In the genomic region with DNA sequence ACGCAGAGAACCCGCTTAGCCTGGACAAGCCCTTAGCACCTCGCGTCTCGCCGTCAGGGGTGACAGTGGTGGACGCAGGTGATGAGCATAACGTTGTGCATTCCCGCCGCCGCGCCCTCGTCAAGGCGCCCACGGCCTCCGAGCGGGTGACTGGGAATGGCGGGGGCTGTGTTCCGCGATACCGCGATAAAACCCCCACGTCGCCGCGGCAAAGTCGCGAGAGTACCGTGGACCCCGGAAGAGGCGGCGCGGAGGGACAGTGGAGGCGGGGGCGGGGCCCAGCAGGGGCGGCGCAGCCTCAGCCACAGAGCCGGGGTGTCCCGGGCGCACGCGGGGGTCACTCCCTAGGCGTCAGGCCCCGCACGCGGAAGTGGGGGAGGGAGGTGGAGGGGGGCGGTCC, we compare ENCODE assay signal across 1 cellular context.
TF ChIP-seq lines count a peak whose summit lies in the region.

No MANE protein-coding gene starts in this region.

TF ChIP-seq in K562, 482 proteins besides CTCF, POLR2A, EP300 and RAD21 (continued from another document and continues in another):
- peak; percentile 46 for TF ChIP-seq PHF20 (IDR thresholded peaks at IDR 0.05; ENCODE audit: partially characterized antibody)
- TF ChIP-seq ERF (CRISPR knock-in tag; IDR thresholded peaks at IDR 0.05): no peak
- no peak for TF ChIP-seq ILF3 (IDR thresholded peaks at IDR 0.05; ENCODE audit: borderline replicate concordance)
- no peak for TF ChIP-seq SFPQ (IDR thresholded peaks at IDR 0.05; ENCODE audit: low read depth, low read length)
- TF ChIP-seq U2AF2 (optimal IDR thresholded peaks at IDR 0.05; ENCODE audit: low read depth, low read length): no peak
- peak; percentile 86 for TF ChIP-seq ELF2 (CRISPR knock-in tag; IDR thresholded peaks at IDR 0.05)
- peak; percentile 25; the same call in 1 of the 2 replicates for TF ChIP-seq MBD2 (IDR thresholded peaks at IDR 0.05; ENCODE audit: borderline replicate concordance, low read depth)
- no peak for TF ChIP-seq RBM25 (IDR thresholded peaks at IDR 0.05; ENCODE audit: low read depth, low read length, severe bottlenecking)
- TF ChIP-seq NR2C1 (IDR thresholded peaks at IDR 0.05): no peak
- no peak for TF ChIP-seq NR2C1 (tag; IDR thresholded peaks at IDR 0.05)
- no peak for TF ChIP-seq ZNF780A (CRISPR knock-in tag; IDR thresholded peaks at IDR 0.05)
- TF ChIP-seq HOXB6 (CRISPR knock-in tag; IDR thresholded peaks at IDR 0.05; ENCODE audit: borderline replicate concordance): no peak
- TF ChIP-seq ZNF436 (CRISPR knock-in tag; IDR thresholded peaks at IDR 0.05): no peak
- TF ChIP-seq POLR2G (IDR thresholded peaks at IDR 0.05; ENCODE audit: low read depth, low read length): peak; percentile 89
- peak; percentile 32; the same call in 1 of the 2 replicates for TF ChIP-seq EP400 (IDR thresholded peaks at IDR 0.05)
- peak in 1 of 2 experiments; percentile 57; a peak in 1 of 4 replicates for TF ChIP-seq TEAD1 (CRISPR knock-in tag; IDR thresholded peaks at IDR 0.05)
- no peak for TF ChIP-seq ZNF586 (CRISPR knock-in tag; conservative IDR thresholded peaks at IDR 0.05)
- no peak for TF ChIP-seq STAT5A (IDR thresholded peaks at IDR 0.05; ENCODE audit: borderline replicate concordance, low read length)
- TF ChIP-seq NBN (IDR thresholded peaks at IDR 0.05; ENCODE audit: low read depth): no peak
- TF ChIP-seq RHOXF2B (CRISPR knock-in tag; conservative IDR thresholded peaks at IDR 0.05): no peak
- 0 out of 2 replicates have a peak, but pooled peaks have one; percentile 46 for TF ChIP-seq ZNF589 (CRISPR knock-in tag; IDR thresholded peaks at IDR 0.05; ENCODE audit: low read depth)
- no peak for TF ChIP-seq ZNF41 (CRISPR knock-in tag; conservative IDR thresholded peaks at IDR 0.05)
- no peak for TF ChIP-seq ZNF3 (CRISPR knock-in tag; IDR thresholded peaks at IDR 0.05)
- no peak for TF ChIP-seq PURB (CRISPR knock-in tag; IDR thresholded peaks at IDR 0.05; ENCODE audit: low read depth)
- TF ChIP-seq POLR2H (tag; IDR thresholded peaks at IDR 0.05; ENCODE audit: low read depth): no peak
- TF ChIP-seq FOXJ2 (tag; IDR thresholded peaks at IDR 0.05): no peak
- no peak for TF ChIP-seq KLF13 (tag; IDR thresholded peaks at IDR 0.05; ENCODE audit: borderline replicate concordance, low read depth)
- peak; percentile 60; the same call in 1 of the 2 replicates for TF ChIP-seq MAX (CRISPR knock-in tag; IDR thresholded peaks at IDR 0.05)
- TF ChIP-seq CHD4 (IDR thresholded peaks at IDR 0.05; ENCODE audit: insufficient read depth, insufficient replicate concordance, low read depth, low read length, poor library complexity, severe bottlenecking): no peak
- TF ChIP-seq, protein P1, sequence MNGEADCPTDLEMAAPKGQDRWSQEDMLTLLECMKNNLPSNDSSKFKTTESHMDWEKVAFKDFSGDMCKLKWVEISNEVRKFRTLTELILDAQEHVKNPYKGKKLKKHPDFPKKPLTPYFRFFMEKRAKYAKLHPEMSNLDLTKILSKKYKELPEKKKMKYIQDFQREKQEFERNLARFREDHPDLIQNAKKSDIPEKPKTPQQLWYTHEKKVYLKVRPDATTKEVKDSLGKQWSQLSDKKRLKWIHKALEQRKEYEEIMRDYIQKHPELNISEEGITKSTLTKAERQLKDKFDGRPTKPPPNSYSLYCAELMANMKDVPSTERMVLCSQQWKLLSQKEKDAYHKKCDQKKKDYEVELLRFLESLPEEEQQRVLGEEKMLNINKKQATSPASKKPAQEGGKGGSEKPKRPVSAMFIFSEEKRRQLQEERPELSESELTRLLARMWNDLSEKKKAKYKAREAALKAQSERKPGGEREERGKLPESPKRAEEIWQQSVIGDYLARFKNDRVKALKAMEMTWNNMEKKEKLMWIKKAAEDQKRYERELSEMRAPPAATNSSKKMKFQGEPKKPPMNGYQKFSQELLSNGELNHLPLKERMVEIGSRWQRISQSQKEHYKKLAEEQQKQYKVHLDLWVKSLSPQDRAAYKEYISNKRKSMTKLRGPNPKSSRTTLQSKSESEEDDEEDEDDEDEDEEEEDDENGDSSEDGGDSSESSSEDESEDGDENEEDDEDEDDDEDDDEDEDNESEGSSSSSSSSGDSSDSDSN (IDR thresholded peaks at IDR 0.05; ENCODE audit: borderline replicate concordance in 1 of 2, low read depth in 2 of 2, low read length in 2 of 2): no peak
- TF ChIP-seq, protein P2, sequence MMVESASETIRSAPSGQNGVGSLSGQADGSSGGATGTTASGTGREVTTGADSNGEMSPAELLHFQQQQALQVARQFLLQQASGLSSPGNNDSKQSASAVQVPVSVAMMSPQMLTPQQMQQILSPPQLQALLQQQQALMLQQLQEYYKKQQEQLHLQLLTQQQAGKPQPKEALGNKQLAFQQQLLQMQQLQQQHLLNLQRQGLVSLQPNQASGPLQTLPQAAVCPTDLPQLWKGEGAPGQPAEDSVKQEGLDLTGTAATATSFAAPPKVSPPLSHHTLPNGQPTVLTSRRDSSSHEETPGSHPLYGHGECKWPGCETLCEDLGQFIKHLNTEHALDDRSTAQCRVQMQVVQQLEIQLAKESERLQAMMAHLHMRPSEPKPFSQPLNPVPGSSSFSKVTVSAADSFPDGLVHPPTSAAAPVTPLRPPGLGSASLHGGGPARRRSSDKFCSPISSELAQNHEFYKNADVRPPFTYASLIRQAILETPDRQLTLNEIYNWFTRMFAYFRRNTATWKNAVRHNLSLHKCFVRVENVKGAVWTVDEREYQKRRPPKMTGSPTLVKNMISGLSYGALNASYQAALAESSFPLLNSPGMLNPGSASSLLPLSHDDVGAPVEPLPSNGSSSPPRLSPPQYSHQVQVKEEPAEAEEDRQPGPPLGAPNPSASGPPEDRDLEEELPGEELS (CRISPR knock-in tag; IDR thresholded peaks at IDR 0.05; ENCODE audit: borderline replicate concordance): no peak
- TF ChIP-seq NR1H2 (CRISPR knock-in tag; IDR thresholded peaks at IDR 0.05): no peak
- no peak for TF ChIP-seq PHF21A (IDR thresholded peaks at IDR 0.05; ENCODE audit: borderline replicate concordance, low read depth)
- TF ChIP-seq, protein P3, sequence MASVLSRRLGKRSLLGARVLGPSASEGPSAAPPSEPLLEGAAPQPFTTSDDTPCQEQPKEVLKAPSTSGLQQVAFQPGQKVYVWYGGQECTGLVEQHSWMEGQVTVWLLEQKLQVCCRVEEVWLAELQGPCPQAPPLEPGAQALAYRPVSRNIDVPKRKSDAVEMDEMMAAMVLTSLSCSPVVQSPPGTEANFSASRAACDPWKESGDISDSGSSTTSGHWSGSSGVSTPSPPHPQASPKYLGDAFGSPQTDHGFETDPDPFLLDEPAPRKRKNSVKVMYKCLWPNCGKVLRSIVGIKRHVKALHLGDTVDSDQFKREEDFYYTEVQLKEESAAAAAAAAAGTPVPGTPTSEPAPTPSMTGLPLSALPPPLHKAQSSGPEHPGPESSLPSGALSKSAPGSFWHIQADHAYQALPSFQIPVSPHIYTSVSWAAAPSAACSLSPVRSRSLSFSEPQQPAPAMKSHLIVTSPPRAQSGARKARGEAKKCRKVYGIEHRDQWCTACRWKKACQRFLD (CRISPR knock-in tag; IDR thresholded peaks at IDR 0.05): peak; percentile 45; the same call in 1 of the 2 replicates
- TF ChIP-seq, protein P4, sequence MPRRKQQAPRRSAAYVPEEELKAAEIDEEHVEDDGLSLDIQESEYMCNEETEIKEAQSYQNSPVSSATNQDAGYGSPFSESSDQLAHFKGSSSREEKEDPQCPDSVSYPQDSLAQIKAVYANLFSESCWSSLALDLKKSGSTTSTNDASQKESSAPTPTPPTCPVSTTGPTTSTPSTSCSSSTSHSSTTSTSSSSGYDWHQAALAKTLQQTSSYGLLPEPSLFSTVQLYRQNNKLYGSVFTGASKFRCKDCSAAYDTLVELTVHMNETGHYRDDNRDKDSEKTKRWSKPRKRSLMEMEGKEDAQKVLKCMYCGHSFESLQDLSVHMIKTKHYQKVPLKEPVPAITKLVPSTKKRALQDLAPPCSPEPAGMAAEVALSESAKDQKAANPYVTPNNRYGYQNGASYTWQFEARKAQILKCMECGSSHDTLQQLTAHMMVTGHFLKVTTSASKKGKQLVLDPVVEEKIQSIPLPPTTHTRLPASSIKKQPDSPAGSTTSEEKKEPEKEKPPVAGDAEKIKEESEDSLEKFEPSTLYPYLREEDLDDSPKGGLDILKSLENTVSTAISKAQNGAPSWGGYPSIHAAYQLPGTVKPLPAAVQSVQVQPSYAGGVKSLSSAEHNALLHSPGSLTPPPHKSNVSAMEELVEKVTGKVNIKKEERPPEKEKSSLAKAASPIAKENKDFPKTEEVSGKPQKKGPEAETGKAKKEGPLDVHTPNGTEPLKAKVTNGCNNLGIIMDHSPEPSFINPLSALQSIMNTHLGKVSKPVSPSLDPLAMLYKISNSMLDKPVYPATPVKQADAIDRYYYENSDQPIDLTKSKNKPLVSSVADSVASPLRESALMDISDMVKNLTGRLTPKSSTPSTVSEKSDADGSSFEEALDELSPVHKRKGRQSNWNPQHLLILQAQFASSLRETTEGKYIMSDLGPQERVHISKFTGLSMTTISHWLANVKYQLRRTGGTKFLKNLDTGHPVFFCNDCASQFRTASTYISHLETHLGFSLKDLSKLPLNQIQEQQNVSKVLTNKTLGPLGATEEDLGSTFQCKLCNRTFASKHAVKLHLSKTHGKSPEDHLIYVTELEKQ (CRISPR knock-in tag; IDR thresholded peaks at IDR 0.05): no peak
- TF ChIP-seq TARDBP (IDR thresholded peaks at IDR 0.05): no peak
- peak; percentile 89 for TF ChIP-seq RBFOX2 (IDR thresholded peaks at IDR 0.05; ENCODE audit: low read depth, low read length)
- TF ChIP-seq HDAC6 (IDR thresholded peaks at IDR 0.05; ENCODE audit: low read depth, low read length): no peak
- TF ChIP-seq GABPA (tag; conservative IDR thresholded peaks at IDR 0.05; ENCODE audit: low read depth): peak; percentile 52; the same call in 1 of the 2 replicates
- peak; percentile 98 for TF ChIP-seq ZBED1 (IDR thresholded peaks at IDR 0.05)
- TF ChIP-seq RBM14 (IDR thresholded peaks at IDR 0.05; ENCODE audit: borderline replicate concordance, insufficient read depth, low read depth, low read length): no peak
- no peak for TF ChIP-seq LARP7 (IDR thresholded peaks at IDR 0.05)
- TF ChIP-seq TOE1 (IDR thresholded peaks at IDR 0.05; ENCODE audit: borderline replicate concordance): no peak
- no peak for TF ChIP-seq TOE1 (CRISPR knock-in tag; IDR thresholded peaks at IDR 0.05; ENCODE audit: borderline replicate concordance, low read depth)
- TF ChIP-seq, protein P5, sequence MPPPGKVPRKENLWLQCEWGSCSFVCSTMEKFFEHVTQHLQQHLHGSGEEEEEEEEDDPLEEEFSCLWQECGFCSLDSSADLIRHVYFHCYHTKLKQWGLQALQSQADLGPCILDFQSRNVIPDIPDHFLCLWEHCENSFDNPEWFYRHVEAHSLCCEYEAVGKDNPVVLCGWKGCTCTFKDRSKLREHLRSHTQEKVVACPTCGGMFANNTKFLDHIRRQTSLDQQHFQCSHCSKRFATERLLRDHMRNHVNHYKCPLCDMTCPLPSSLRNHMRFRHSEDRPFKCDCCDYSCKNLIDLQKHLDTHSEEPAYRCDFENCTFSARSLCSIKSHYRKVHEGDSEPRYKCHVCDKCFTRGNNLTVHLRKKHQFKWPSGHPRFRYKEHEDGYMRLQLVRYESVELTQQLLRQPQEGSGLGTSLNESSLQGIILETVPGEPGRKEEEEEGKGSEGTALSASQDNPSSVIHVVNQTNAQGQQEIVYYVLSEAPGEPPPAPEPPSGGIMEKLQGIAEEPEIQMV (tag; conservative IDR thresholded peaks at IDR 0.05; ENCODE audit: low read depth): no peak
- TF ChIP-seq MEIS2 (IDR thresholded peaks at IDR 0.05; ENCODE audit: partially characterized antibody): no peak
- TF ChIP-seq, protein P6, sequence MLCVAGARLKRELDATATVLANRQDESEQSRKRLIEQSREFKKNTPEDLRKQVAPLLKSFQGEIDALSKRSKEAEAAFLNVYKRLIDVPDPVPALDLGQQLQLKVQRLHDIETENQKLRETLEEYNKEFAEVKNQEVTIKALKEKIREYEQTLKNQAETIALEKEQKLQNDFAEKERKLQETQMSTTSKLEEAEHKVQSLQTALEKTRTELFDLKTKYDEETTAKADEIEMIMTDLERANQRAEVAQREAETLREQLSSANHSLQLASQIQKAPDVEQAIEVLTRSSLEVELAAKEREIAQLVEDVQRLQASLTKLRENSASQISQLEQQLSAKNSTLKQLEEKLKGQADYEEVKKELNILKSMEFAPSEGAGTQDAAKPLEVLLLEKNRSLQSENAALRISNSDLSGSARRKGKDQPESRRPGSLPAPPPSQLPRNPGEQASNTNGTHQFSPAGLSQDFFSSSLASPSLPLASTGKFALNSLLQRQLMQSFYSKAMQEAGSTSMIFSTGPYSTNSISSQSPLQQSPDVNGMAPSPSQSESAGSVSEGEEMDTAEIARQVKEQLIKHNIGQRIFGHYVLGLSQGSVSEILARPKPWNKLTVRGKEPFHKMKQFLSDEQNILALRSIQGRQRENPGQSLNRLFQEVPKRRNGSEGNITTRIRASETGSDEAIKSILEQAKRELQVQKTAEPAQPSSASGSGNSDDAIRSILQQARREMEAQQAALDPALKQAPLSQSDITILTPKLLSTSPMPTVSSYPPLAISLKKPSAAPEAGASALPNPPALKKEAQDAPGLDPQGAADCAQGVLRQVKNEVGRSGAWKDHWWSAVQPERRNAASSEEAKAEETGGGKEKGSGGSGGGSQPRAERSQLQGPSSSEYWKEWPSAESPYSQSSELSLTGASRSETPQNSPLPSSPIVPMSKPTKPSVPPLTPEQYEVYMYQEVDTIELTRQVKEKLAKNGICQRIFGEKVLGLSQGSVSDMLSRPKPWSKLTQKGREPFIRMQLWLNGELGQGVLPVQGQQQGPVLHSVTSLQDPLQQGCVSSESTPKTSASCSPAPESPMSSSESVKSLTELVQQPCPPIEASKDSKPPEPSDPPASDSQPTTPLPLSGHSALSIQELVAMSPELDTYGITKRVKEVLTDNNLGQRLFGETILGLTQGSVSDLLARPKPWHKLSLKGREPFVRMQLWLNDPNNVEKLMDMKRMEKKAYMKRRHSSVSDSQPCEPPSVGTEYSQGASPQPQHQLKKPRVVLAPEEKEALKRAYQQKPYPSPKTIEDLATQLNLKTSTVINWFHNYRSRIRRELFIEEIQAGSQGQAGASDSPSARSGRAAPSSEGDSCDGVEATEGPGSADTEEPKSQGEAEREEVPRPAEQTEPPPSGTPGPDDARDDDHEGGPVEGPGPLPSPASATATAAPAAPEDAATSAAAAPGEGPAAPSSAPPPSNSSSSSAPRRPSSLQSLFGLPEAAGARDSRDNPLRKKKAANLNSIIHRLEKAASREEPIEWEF (CRISPR knock-in tag; IDR thresholded peaks at IDR 0.05): no peak
- TF ChIP-seq ZSCAN32 (CRISPR knock-in tag; IDR thresholded peaks at IDR 0.05): no peak
